Comparison of ENCODE assay signal across 13 cellular contexts in the genomic region with DNA sequence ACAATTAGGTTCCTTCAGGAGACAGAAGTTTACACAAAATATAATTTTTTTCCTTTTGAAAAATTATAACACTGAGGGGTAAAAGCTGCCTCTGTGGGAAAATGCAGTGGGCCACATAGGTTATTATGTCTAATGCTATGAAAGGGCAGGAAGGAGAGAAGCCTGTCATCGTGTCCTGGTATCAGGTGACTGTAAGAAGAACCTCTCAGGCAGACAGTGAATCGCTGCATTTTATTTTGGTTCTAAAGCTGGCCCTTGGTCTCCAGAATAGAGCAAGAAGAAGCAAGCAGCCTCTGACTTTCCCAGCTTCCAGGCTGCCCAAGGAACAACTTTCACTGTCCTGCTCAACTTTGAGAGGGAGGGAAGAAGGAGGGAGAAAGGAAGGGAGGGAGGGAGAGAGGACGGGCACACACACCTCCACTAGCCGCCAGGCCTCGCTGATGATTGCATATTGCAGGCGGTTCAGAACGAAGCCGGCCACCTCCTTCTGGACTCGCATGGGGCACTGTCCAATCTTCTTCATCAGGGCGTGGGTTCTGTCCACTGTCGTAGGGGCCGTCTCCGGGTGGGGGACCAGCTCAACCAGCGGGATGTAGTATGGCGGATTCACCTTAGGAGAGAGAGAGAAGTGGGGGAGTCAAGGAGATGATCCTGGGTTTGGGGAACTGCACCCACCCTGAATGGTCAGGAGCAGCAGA.
DNase-seq lines count a peak whose midpoint lies in the region; ATAC-seq and TF ChIP-seq lines count a peak whose summit lies in the region.
"Had no signal": no experiment of that assay in that cellular context is flagged by ENCODE, and none has a peak within 500 bp of the region (broad histone marks: within the 10 kb centered on the region; RNA-seq: fewer than 3 reads in every experiment).

No MANE protein-coding gene starts in this region.

- no peaks in the 10 kb centered on the region for H3K9me3 ChIP-seq in right cardiac atrium (ENCODE audit: control insufficient read depth, low read length)
- no peaks in the 10 kb centered on the region for H3K9me3 ChIP-seq in thymus (ENCODE audit: control insufficient read depth)
- H3K9me3 ChIP-seq in mucosa of descending colon: no peaks in the 10 kb centered on the region

- 75% methylated on average over 15 of the region's 15 CpGs for WGBS in right cardiac atrium
- WGBS in thymus: 96% methylated on average over 15 of the region's 15 CpGs

- H3K4me3 ChIP-seq in right cardiac atrium (ENCODE audit: low read length) (no peak overlapping the region), thymus (ENCODE audit: low read length) (no peak overlapping the region), mucosa of descending colon (no peak overlapping the region)

- intact Hi-C loops in Right ventricle myocardium inferior (cut with DNase I): no loop called here
- intact Hi-C loops in left ventricle myocardium superior (cut with micrococcal nuclease): no loop called here
- intact Hi-C loops in right cardiac atrium (cut with DNase I): no loop called here
- intact Hi-C loops in mucosa of descending colon (cut with DNase I, micrococcal nuclease): no loop called here

- TF ChIP-seq CTCF in mucosa of descending colon (IDR thresholded peaks at IDR 0.05): no peak

- DNase-seq in Right ventricle myocardium inferior (ENCODE audit: missing footprints) (peak; percentile 68), left ventricle myocardium superior (no peak), NCI-H2029 treated with DMSO at 0.1 percent for 48 hours (lab: John Stamatoyannopoulos, UW) (peak; percentile 20), right cardiac atrium (peak in 1 of 3 donors; percentile 52), CD1c-positive myeloid dendritic cell (ENCODE audit: extremely low spot score) (no peak), mucosa of descending colon (no peak)
- DNase-seq: CD8-positive, alpha-beta T cell; Kasumi-1; NCI-H1105 treated with DMSO at 0.1 percent for 48 hours; NCI-H187; PC-3 had no signal

- H3K27me3 ChIP-seq in right cardiac atrium (ENCODE audit: control insufficient read depth, insufficient read depth): no peaks in the 10 kb centered on the region
- no peaks in the 10 kb centered on the region for H3K27me3 ChIP-seq in thymus (ENCODE audit: control insufficient read depth, insufficient read depth)

- H3K36me3 ChIP-seq in thymus (ENCODE audit: control insufficient read depth, insufficient read depth): no peaks in the 10 kb centered on the region
- no peaks in the 10 kb centered on the region for H3K36me3 ChIP-seq in mucosa of descending colon (ENCODE audit: low read depth)

- H3K27ac ChIP-seq in right cardiac atrium (ENCODE audit: low read length): peak overlapping the region; percentile 0
- H3K27ac ChIP-seq in thymus (ENCODE audit: low read depth): peak overlapping the region; percentile 36

- H3K4me1 ChIP-seq in right cardiac atrium (ENCODE audit: control insufficient read depth, insufficient read depth, low read length) (no peaks in the 10 kb centered on the region), thymus (ENCODE audit: control insufficient read depth, insufficient read depth, low read length) (peaks cover 2% of the 10 kb centered on the region), mucosa of descending colon (ENCODE audit: low read depth) (no peaks in the 10 kb centered on the region)

- ATAC-seq in Right ventricle myocardium inferior (no peak), left ventricle myocardium superior (no peak), right cardiac atrium (no peak), mucosa of descending colon (no peak)
- ATAC-seq: CD8-positive, alpha-beta T cell; PC-3; SK-N-SH treated with all-trans-retinoic acid at 6 μM for 48 hours had no signal

Comparison
In these comparisons a context has a peak if more than half of its experiments do, and no peak if none do; other contexts are left out.
1. DNase-seq: peak in Right ventricle myocardium inferior (single experiment) and NCI-H2029 treated with DMSO at 0.1 percent for 48 hours (single experiment); none in left ventricle myocardium superior (single experiment), CD1c-positive myeloid dendritic cell (single experiment) and mucosa of descending colon (0 of 3).